ENCODE assay signal across 25 cellular contexts in the genomic region with DNA sequence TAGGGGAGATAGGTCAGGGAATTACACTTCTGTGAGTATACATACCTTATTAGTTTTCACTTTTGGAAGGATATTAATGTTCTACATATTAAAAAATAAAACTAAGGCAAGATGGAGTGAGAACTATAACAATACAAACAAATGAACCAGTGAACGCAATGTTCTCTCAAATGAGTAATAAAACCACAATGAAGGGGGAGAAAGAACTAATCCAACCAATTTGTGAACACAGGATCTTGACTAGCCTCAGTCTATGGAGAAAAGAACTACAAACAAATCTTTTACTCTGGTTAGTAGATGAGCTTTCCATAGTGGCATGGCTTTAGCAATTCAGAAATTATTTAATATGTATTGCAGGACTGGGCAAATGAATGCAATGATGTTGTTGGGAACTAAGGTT.
"Had no signal": no experiment of that assay in that cellular context is flagged by ENCODE, and none has a peak within 500 bp of the region (broad histone marks: within the 10 kb centered on the region; RNA-seq: fewer than 3 reads in every experiment).

No MANE protein-coding gene starts in this region.

- H3K36me3 ChIP-seq: adrenal gland, left ventricle myocardium inferior, neutrophil, ovary, prostate gland, right atrium auricular region, transverse colon, uterus had no signal

- DNase-seq: activated B cell treated with CpG ODN at 0.5 μM for 24 hours; activated CD4-positive, alpha-beta T cell treated with anti-CD3 and anti-CD28 coated beads for 36 hours; activated CD4-positive, alpha-beta T cell treated with anti-CD3 and anti-CD28 coated beads, Interleukin-2, amount 50 U/mL, for 4 hours; activated CD8-positive, alpha-beta memory T cell treated with anti-CD3 and anti-CD28 coated beads for 24 hours; activated CD8-positive, alpha-beta memory T cell treated with anti-CD3 and anti-CD28 coated beads, Interleukin-2, amount 50 U/mL, for 4 hours; activated naive CD4-positive, alpha-beta T cell; activated T-cell treated with anti-CD3 and anti-CD28 coated beads, Interleukin-2, amount 50 U/mL, for 4 hours; adrenal gland; effector CD4-positive, alpha-beta T cell; foreskin keratinocyte; kidney glomerular epithelial cell; left ventricle myocardium inferior; ovary; stimulated activated CD4-positive, alpha-beta T cell treated with anti-CD3 and anti-CD28 coated beads, Interleukin-2, amount 100 ng/mL, for 24 hours; transverse colon; uterus had no signal

- H3K9me3 Mint-ChIP-seq: activated B cell treated with CpG ODN at 0.5 μM for 24 hours; activated T-cell treated with anti-CD3 and anti-CD28 coated beads, Interleukin-2, amount 50 U/mL, for 4 hours; activated T-helper 2 cell treated with anti-CD3 and anti-CD28 coated beads, Interferon-gamma antibody, Interleukin-2, Interleukin-4, amounts not matched to agents 10 μg/mL and 5 μg/mL and 100 μg/mL, durations not matched to agents 14 hours and 24 hours and 36 hours; dendritic cell treated with granulocyte-macrophage colony-stimulating factor and Interleukin-4, amounts not matched to agents 40 ng/mL and 50 ng/mL, for 4 days; nephron; T-helper 1 cell treated with Interleukin-12 subunit alpha and Interleukin-12 subunit beta and Interleukin-4 antibody, amounts not matched to agents 30 μg/mL and 1 μg/mL, for 36 hours had no signal

- H3K4me1 Mint-ChIP-seq: nephron had no signal

- H3K9me3 ChIP-seq: adrenal gland, left ventricle myocardium inferior, neutrophil, ovary, prostate gland, right atrium auricular region, transverse colon, uterus had no signal

- H3K27ac ChIP-seq: adrenal gland, foreskin keratinocyte, left ventricle myocardium inferior, neutrophil, ovary, prostate gland, right atrium auricular region, transverse colon, uterus had no signal

- H3K4me1 ChIP-seq: adrenal gland, left ventricle myocardium inferior, prostate gland, right atrium auricular region, uterus had no signal

- H3K27me3 ChIP-seq: adrenal gland, foreskin keratinocyte, ovary, right atrium auricular region, transverse colon, uterus had no signal

- H3K27ac Mint-ChIP-seq: activated B cell treated with CpG ODN at 0.5 μM for 24 hours; activated CD4-positive, alpha-beta T cell treated with anti-CD3 and anti-CD28 coated beads for 36 hours; activated naive CD8-positive, alpha-beta T cell; activated T-helper 2 cell treated with anti-CD3 and anti-CD28 coated beads, Interferon-gamma antibody, Interleukin-2, Interleukin-4, amounts not matched to agents 10 μg/mL and 5 μg/mL and 100 μg/mL, durations not matched to agents 14 hours and 24 hours and 36 hours; dendritic cell treated with granulocyte-macrophage colony-stimulating factor and Interleukin-4, amounts not matched to agents 40 ng/mL and 50 ng/mL, for 4 days; nephron; stimulated activated effector memory CD8-positive, alpha-beta T cell treated with anti-CD3 and anti-CD28 coated beads, Interleukin-12 subunit alpha, Interleukin-12 subunit beta, amount 100 ng/mL, for 72 hours; T-helper 1 cell treated with Interleukin-12 subunit alpha and Interleukin-12 subunit beta and Interleukin-4 antibody, amounts not matched to agents 30 μg/mL and 1 μg/mL, for 36 hours had no signal

- H3K27me3 Mint-ChIP-seq: activated B cell treated with CpG ODN at 0.5 μM for 24 hours; activated CD4-positive, alpha-beta T cell treated with anti-CD3 and anti-CD28 coated beads for 36 hours; activated naive CD8-positive, alpha-beta T cell had no signal

- H3K4me3 ChIP-seq: adrenal gland, left ventricle myocardium inferior, ovary, prostate gland, right atrium auricular region, transverse colon, uterus had no signal

- H3K36me3 Mint-ChIP-seq: stimulated activated effector memory CD8-positive, alpha-beta T cell treated with anti-CD3 and anti-CD28 coated beads, Interleukin-12 subunit alpha, Interleukin-12 subunit beta, amount 100 ng/mL, for 72 hours had no signal

- ATAC-seq: activated CD4-positive, alpha-beta T cell treated with anti-CD3 and anti-CD28 coated beads for 36 hours; activated T-cell treated with anti-CD3 and anti-CD28 coated beads, Interleukin-2, amount 50 U/mL, for 4 hours; foreskin keratinocyte; stimulated activated effector memory CD8-positive, alpha-beta T cell treated with anti-CD3 and anti-CD28 coated beads, Interleukin-12 subunit alpha, Interleukin-12 subunit beta, amount 100 ng/mL, for 72 hours had no signal

- H3K4me3 Mint-ChIP-seq: activated B cell treated with CpG ODN at 0.5 μM for 24 hours; activated CD4-positive, alpha-beta T cell treated with anti-CD3 and anti-CD28 coated beads for 36 hours; activated naive CD8-positive, alpha-beta T cell; activated T-cell treated with anti-CD3 and anti-CD28 coated beads, Interleukin-2, amount 50 U/mL, for 4 hours; dendritic cell treated with granulocyte-macrophage colony-stimulating factor and Interleukin-4, amounts not matched to agents 40 ng/mL and 50 ng/mL, for 4 days; nephron; stimulated activated effector memory CD8-positive, alpha-beta T cell treated with anti-CD3 and anti-CD28 coated beads, Interleukin-12 subunit alpha, Interleukin-12 subunit beta, amount 100 ng/mL, for 72 hours; T-helper 1 cell treated with Interleukin-12 subunit alpha and Interleukin-12 subunit beta and Interleukin-4 antibody, amounts not matched to agents 30 μg/mL and 1 μg/mL, for 36 hours had no signal
